8 cellular contexts compared by ENCODE assay signal in genomic region chr16:68235882-68236803, GRCh38. TPM values are rescaled to one million over a fixed set of nuclear protein-coding genes. Genes with fewer than 3 reads are reported as not detected.
DNase-seq lines count a peak whose midpoint lies in the region; ATAC-seq and TF ChIP-seq lines count a peak whose summit lies in the region.

TSS of gene ESRP2 (minus strand) at chr16:68236127. CDS start at chr16:68236045, 82 bp downstream.

- H3K4me3 ChIP-seq in OCI-LY7 (ENCODE audit: low read depth, low read length, poor library complexity, severe bottlenecking): no peak within 1 kb of the TSS

- H3K27ac ChIP-seq in OCI-LY7 (ENCODE audit: low read depth, low read length, poor library complexity, severe bottlenecking): no peak within 1 kb of the TSS
- peak within 1 kb of the TSS; percentile 74 for H3K27ac ChIP-seq in layer of hippocampus (ENCODE audit: low read depth, low read length)

- intact Hi-C loops in OCI-LY7 (cut with micrococcal nuclease; ENCODE audit: unreplicated experiment): no loop called here

- no peaks in the 10 kb centered on the region for H4K20me1 ChIP-seq in OCI-LY7 (ENCODE audit: insufficient read depth, low read length)

- DNase-seq in activated CD4-positive, CD25-positive, alpha-beta regulatory T cell treated with anti-CD3 and anti-CD28 coated beads, Interleukin-2, amount 50 U/mL, for 72 hours: peak; percentile 59
- DNase-seq in OCI-LY7 (ENCODE audit: low spot score): no peak
- peak; percentile 76 to 97 for DNase-seq in T47D (ENCODE audit: low read depth in 1 of 2, low spot score in 1 of 2)
- peak in 5 of 6 experiments; percentile 12 to 64 (median 39) for DNase-seq in stimulated activated naive CD4-positive, alpha-beta T cell (lab: John Stamatoyannopoulos, UW)
- DNase-seq in kidney glomerular epithelial cell (lab: John Stamatoyannopoulos, UW): no peak

- no peaks in the 10 kb centered on the region for H3K36me3 ChIP-seq in OCI-LY7 (ENCODE audit: insufficient read depth, low read length)

- no peaks in the 10 kb centered on the region for H3K9me2 ChIP-seq in OCI-LY7 (ENCODE audit: insufficient read depth, low read length)

- peak within 1 kb of the TSS; percentile 60; the same call in 1 of the 2 replicates for H2AFZ ChIP-seq in OCI-LY7 (ENCODE audit: low read length)

- H3K4me2 ChIP-seq in OCI-LY7 (ENCODE audit: low read length): peak within 1 kb of the TSS; percentile 77; the same call in 1 of the 2 replicates

- BruUV-seq in OCI-LY7 (replicated peaks; lab: Mats Ljungman, UMichigan): no TSS peak

- no peaks in the 10 kb centered on the region for H3K79me2 ChIP-seq in OCI-LY7 (ENCODE audit: insufficient read depth, low read depth, low read length)

- H3K9me3 ChIP-seq in OCI-LY7 (ENCODE audit: low read length): no peaks in the 10 kb centered on the region

- in situ Hi-C loops in T47D (cut with HindIII; ENCODE audit: low pct_unique_long_range_greater_than_20kb, low sequenced_read_pairs): no loop called here

- H3K4me1 ChIP-seq in OCI-LY7 (ENCODE audit: insufficient read depth, low read length, poor library complexity, severe bottlenecking): peaks cover 36% of the 10 kb centered on the region

- CTCF ChIA-PET in OCI-LY7 (lab: Charles Lee; ENCODE audit: unreplicated experiment): no interaction called here

- no peak for TF ChIP-seq CTCF in OCI-LY7 (conservative IDR thresholded peaks at IDR 0.05; ENCODE audit: low read length)

- POLR2A ChIA-PET in OCI-LY7 (lab: Charles Lee): interaction anchor here (0.8 kb wide), 1 partner anchor 22 kb away, joined by 4 read pairs; no protein-coding TSS in a partner anchor

- no peaks in the 10 kb centered on the region for H3K27me3 ChIP-seq in layer of hippocampus (ENCODE audit: control insufficient read depth, insufficient read depth, low read length)

- ATAC-seq in activated CD4-positive, CD25-positive, alpha-beta regulatory T cell treated with anti-CD3 and anti-CD28 coated beads, Interleukin-2, amount 50 U/mL, for 24 hours: no peak
- ATAC-seq in GM21619 (IDR thresholded peaks at IDR 0.05; ENCODE audit: unreplicated experiment): no peak

RNA-seq across cellular contexts. Expression of gene ESRP2, which starts in this region (rescaled TPM):
- 0.08 TPM in 1 of 2 replicates, not detected in the other for total RNA-seq in OCI-LY7 (2014; rRNA removed; shearing (Covaris generic))
- total RNA-seq in OCI-LY7 (2022): not detected in 2 replicates

Comparison
In these comparisons a context has a peak if more than half of its experiments do, and no peak if none do; other contexts are left out.
1. DNase-seq: peak in activated CD4-positive, CD25-positive, alpha-beta regulatory T cell treated with anti-CD3 and anti-CD28 coated beads, Interleukin-2, amount 50 U/mL, for 72 hours (single experiment), T47D (2 of 2) and stimulated activated naive CD4-positive, alpha-beta T cell (5 of 6); none in OCI-LY7 (single experiment) and kidney glomerular epithelial cell (single experiment).